Comparison of ENCODE assay signal across 1 cellular context in genomic region chr17:21408766-21409300, GRCh38. TPM values are rescaled to one million over a fixed set of nuclear protein-coding genes. Genes with fewer than 3 reads are reported as not detected.
"Had no signal": no experiment of that assay in that cellular context is flagged by ENCODE, and none has a peak within 500 bp of the region (broad histone marks: within the 10 kb centered on the region; RNA-seq: fewer than 3 reads in every experiment).

No MANE protein-coding gene starts in this region.

RNA-seq across cellular contexts. Expression of gene KCNJ12, which starts 32.7 kb away (rescaled TPM):
- total RNA-seq: natural killer cell treated with Interleukin-12 subunit alpha and Interleukin-12 subunit beta and Interleukin-15 and Interleukin-18, amount 100 ng/mL, for 72 hours had no signal
